27 cellular contexts compared by ENCODE assay signal in genomic region chr10:23496727-23497126, GRCh38.
"Had no signal": no experiment of that assay in that cellular context is flagged by ENCODE, and none has a peak within 500 bp of the region (broad histone marks: within the 10 kb centered on the region; RNA-seq: fewer than 3 reads in every experiment).

No MANE protein-coding gene starts in this region.

- H3K27ac ChIP-seq: brain microvascular endothelial cell, coronary artery, dorsolateral prefrontal cortex, ovary, psoas muscle, right atrium auricular region, stomach, transverse colon had no signal

- DNase-seq: activated CD4-positive, alpha-beta T cell treated with anti-CD3 and anti-CD28 coated beads, Interleukin-2, amount 10 ng/mL, durations not matched to agents 7 days and 5 days; activated CD4-positive, CD25-positive, alpha-beta regulatory T cell treated with anti-CD3 and anti-CD28 coated beads, Interleukin-2, amount 50 U/mL, for 72 hours; activated CD8-positive, alpha-beta T cell treated with anti-CD3 and anti-CD28 coated beads for 36 hours; activated gamma-delta T cell treated with Interleukin-2 at 50 U/mL for 16 hours; activated naive CD4-positive, alpha-beta T cell treated with anti-CD3 and anti-CD28 coated beads, Interleukin-2, amount 50 U/mL, for 16 hours; activated T-cell treated with anti-CD3 and anti-CD28 coated beads, Interleukin-2, amount 50 U/mL, for 4 hours; amniotic stem cell; brain microvascular endothelial cell; dorsolateral prefrontal cortex; effector memory CD4-positive, alpha-beta T cell; erythroblast; foreskin melanocyte; left ventricle myocardium superior; mammary epithelial cell; naive B cell; ovary; psoas muscle; stimulated activated CD4-positive, alpha-beta T cell treated with anti-CD3 and anti-CD28 coated beads, Interleukin-15, amount 100 ng/mL, for 24 hours; stimulated activated CD4-positive, alpha-beta T cell treated with anti-CD3 and anti-CD28 coated beads, Interleukin-2, amount 100 ng/mL, for 24 hours; stimulated activated naive B cell treated with anti-CD40 and anti-IgM and Interleukin-4, amounts not matched to agents 10 μg/mL and 1 μg/mL and 100 μg/mL, for 72 hours; stomach; SW 1271; T-helper 9 cell; transverse colon had no signal

- H3K9me3 ChIP-seq: ovary, psoas muscle, right atrium auricular region, stomach, transverse colon had no signal

- ATAC-seq: activated CD8-positive, alpha-beta T cell treated with anti-CD3 and anti-CD28 coated beads for 36 hours; activated T-cell treated with anti-CD3 and anti-CD28 coated beads, Interleukin-2, amount 50 U/mL, for 4 hours; activated T-helper 17 cell treated with anti-CD3 and anti-CD28 coated beads, Interleukin-2, amount 50 U/mL, for 72 hours; left ventricle myocardium superior; psoas muscle; stimulated activated naive B cell treated with anti-CD40 and anti-IgM and Interleukin-4, amounts not matched to agents 10 μg/mL and 1 μg/mL and 100 μg/mL, for 72 hours had no signal

- H3K36me3 ChIP-seq: brain microvascular endothelial cell, ovary, right atrium auricular region, stomach, transverse colon had no signal

- H3K4me3 ChIP-seq: coronary artery, ovary, psoas muscle, right atrium auricular region, stomach, transverse colon had no signal

- H3K4me1 ChIP-seq: psoas muscle, right atrium auricular region, stomach, transverse colon had no signal

- H3K27me3 ChIP-seq: brain microvascular endothelial cell, ovary, right atrium auricular region had no signal
